7 cellular contexts compared by ENCODE assay signal in the genomic region with DNA sequence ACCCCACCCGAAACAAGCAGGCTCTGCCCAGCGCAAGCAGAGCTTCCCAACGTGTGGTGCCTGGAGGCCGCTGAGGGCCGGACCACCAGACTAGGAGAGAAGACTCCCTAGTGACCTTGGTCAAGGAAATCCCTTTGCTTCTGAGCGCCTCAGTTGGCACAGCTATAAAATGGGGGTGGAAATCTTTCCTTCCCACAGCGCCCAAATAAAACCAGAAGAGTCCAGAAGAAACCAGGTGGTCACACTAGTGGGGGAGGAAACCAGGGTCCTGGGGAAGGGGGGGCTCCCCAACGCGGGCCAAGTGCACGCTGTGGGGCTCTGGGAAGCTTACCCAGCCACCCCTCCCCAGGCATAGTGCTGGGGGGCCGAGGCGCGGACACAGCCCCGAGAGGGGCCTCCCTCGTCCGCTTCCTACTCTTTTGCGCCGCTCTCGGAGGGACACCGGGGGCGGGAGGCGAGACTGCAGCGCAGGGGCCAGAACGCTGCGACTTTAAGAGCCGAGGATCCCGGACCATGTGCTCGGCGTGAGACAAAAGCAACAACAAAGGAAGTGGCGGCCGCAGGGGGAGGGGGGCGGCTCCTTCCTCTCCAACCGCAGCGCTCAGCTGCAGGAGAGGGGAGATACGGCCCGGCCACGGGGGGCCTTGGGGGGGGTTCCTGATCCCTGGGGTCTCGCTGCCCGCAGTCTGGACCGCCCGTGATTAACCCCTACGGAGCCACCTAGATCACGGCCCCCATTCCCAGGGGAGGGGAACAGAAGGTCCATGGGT. TPM values are rescaled to one million over a fixed set of nuclear protein-coding genes. Genes with fewer than 3 reads are reported as not detected.
DNase-seq lines count a peak whose midpoint lies in the region; ATAC-seq and TF ChIP-seq lines count a peak whose summit lies in the region.

No MANE protein-coding gene starts in this region.

- no TSS peak for BruUV-seq in Panc1 (replicated peaks; lab: Mats Ljungman, UMichigan)

- H3K36me3 ChIP-seq in Panc1 (ENCODE audit: control insufficient read depth, insufficient read depth, low read length): peaks cover 6% of the 10 kb centered on the region
- H3K36me3 ChIP-seq in naive thymus-derived CD4-positive, alpha-beta T cell (ENCODE audit: control insufficient read depth in 2 of 3, insufficient read depth in 3 of 3, low read length in 3 of 3): peaks cover 0 to 29% (median 3%) of the 10 kb centered on the region in 3 experiments

- H3K4me3 Mint-ChIP-seq in activated T-helper 17 cell treated with anti-CD3 and anti-CD28 coated beads, Interleukin-2, amount 50 U/mL, for 72 hours: peak overlapping the region; percentile 96
- peak overlapping the region; percentile 96 to 100 (median 99) for H3K4me3 Mint-ChIP-seq in naive thymus-derived CD4-positive, alpha-beta T cell
- peak overlapping the region; percentile 95 for H3K4me3 Mint-ChIP-seq in stimulated activated naive B cell treated with anti-CD40 and anti-IgM and Interleukin-4, amounts not matched to agents 10 μg/mL and 1 μg/mL and 100 μg/mL, for 72 hours

- in situ Hi-C loops in Panc1 (cut with HindIII; ENCODE audit: low pct_unique_long_range_greater_than_20kb, low sequenced_read_pairs): no loop called here

- DNase-seq in Panc1 (ENCODE audit: low read depth, low spot score) (no peak), fibroblast of mammary gland (ENCODE audit: low read depth) (peak; percentile 70)
- DNase-seq in naive thymus-derived CD4-positive, alpha-beta T cell: peak; percentile 61 to 85 (median 82)
- peak; percentile 59 for DNase-seq in stimulated activated naive B cell treated with anti-CD40 and anti-IgM and Interleukin-4, amounts not matched to agents 10 μg/mL and 1 μg/mL and 100 μg/mL, for 72 hours

- no peaks in the 10 kb centered on the region for H3K9me3 Mint-ChIP-seq in activated T-helper 17 cell treated with anti-CD3 and anti-CD28 coated beads, Interleukin-2, amount 50 U/mL, for 72 hours
- H3K9me3 Mint-ChIP-seq in naive thymus-derived CD4-positive, alpha-beta T cell: peaks cover 0 to 8% (median 0%) of the 10 kb centered on the region in 11 donors
- no peaks in the 10 kb centered on the region for H3K9me3 Mint-ChIP-seq in stimulated activated naive B cell treated with anti-CD40 and anti-IgM and Interleukin-4, amounts not matched to agents 10 μg/mL and 1 μg/mL and 100 μg/mL, for 72 hours

- H3K36me3 Mint-ChIP-seq in activated T-helper 17 cell treated with anti-CD3 and anti-CD28 coated beads, Interleukin-2, amount 50 U/mL, for 72 hours (ENCODE audit: low read depth): peaks cover 55% of the 10 kb centered on the region
- peaks cover 5 to 28% (median 8%) of the 10 kb centered on the region in 5 donors for H3K36me3 Mint-ChIP-seq in naive thymus-derived CD4-positive, alpha-beta T cell
- peaks cover 4% of the 10 kb centered on the region in 2 donors for H3K36me3 Mint-ChIP-seq in stimulated activated naive B cell treated with anti-CD40 and anti-IgM and Interleukin-4, amounts not matched to agents 10 μg/mL and 1 μg/mL and 100 μg/mL, for 72 hours

- H3K27ac ChIP-seq in Panc1 (ENCODE audit: low read length): peak overlapping the region; percentile 99
- peak overlapping the region; percentile 96 for H3K27ac ChIP-seq in naive thymus-derived CD4-positive, alpha-beta T cell (ENCODE audit: low read depth, low read length)

- peaks cover 23% of the 10 kb centered on the region for H3K4me1 Mint-ChIP-seq in activated T-helper 17 cell treated with anti-CD3 and anti-CD28 coated beads, Interleukin-2, amount 50 U/mL, for 72 hours
- H3K4me1 Mint-ChIP-seq in naive thymus-derived CD4-positive, alpha-beta T cell: peaks cover 46 to 67% (median 64%) of the 10 kb centered on the region in 7 donors
- H3K4me1 Mint-ChIP-seq in stimulated activated naive B cell treated with anti-CD40 and anti-IgM and Interleukin-4, amounts not matched to agents 10 μg/mL and 1 μg/mL and 100 μg/mL, for 72 hours: peaks cover 43 to 61% of the 10 kb centered on the region in 2 donors

- POLR2A ChIA-PET in Panc1 (lab: Charles Lee): interaction anchor here (0.8 kb wide), 1 partner anchor 11 kb away, joined by 10 read pairs; no protein-coding TSS in a partner anchor
- POLR2A ChIA-PET in naive thymus-derived CD4-positive, alpha-beta T cell (lab: Charles Lee): interaction anchor here (0.6 to 15.9 kb wide), 25 partner anchors 4 to 890 kb away, joined by 3 to 251 read pairs (median 5); a partner anchor contains a TSS

- no peaks in the 10 kb centered on the region for H3K9me3 ChIP-seq in Panc1 (ENCODE audit: control insufficient read depth, insufficient read depth, low read depth, low read length)
- no peaks in the 10 kb centered on the region for H3K9me3 ChIP-seq in naive thymus-derived CD4-positive, alpha-beta T cell (ENCODE audit: control insufficient read depth in 2 of 3, low read length in 3 of 3)

- H3K27me3 ChIP-seq in Panc1 (ENCODE audit: control insufficient read depth, insufficient read depth, low read length): no peaks in the 10 kb centered on the region
- H3K27me3 ChIP-seq in naive thymus-derived CD4-positive, alpha-beta T cell (ENCODE audit: control insufficient read depth in 2 of 2, insufficient read depth in 2 of 2, low read length in 2 of 2): no peaks in the 10 kb centered on the region

- H3K4me3 ChIP-seq in GM12875 (ENCODE audit: low read depth, low read length) (peak overlapping the region; percentile 80), Panc1 (ENCODE audit: low read depth in 2 of 2, low read length in 2 of 2) (peak overlapping the region; percentile 97 to 98), fibroblast of mammary gland (ENCODE audit: control insufficient read depth, low read depth, low read length) (peak overlapping the region; percentile 81)
- H3K4me3 ChIP-seq in naive thymus-derived CD4-positive, alpha-beta T cell (ENCODE audit: low read length): peak overlapping the region; percentile 100

- no peaks in the 10 kb centered on the region for H3K27me3 Mint-ChIP-seq in activated T-helper 17 cell treated with anti-CD3 and anti-CD28 coated beads, Interleukin-2, amount 50 U/mL, for 72 hours
- H3K27me3 Mint-ChIP-seq in naive thymus-derived CD4-positive, alpha-beta T cell: no peaks in the 10 kb centered on the region
- H3K27me3 Mint-ChIP-seq in stimulated activated naive B cell treated with anti-CD40 and anti-IgM and Interleukin-4, amounts not matched to agents 10 μg/mL and 1 μg/mL and 100 μg/mL, for 72 hours: no peaks in the 10 kb centered on the region

- peak overlapping the region; percentile 91 for H3K27ac Mint-ChIP-seq in activated T-helper 17 cell treated with anti-CD3 and anti-CD28 coated beads, Interleukin-2, amount 50 U/mL, for 72 hours
- H3K27ac Mint-ChIP-seq in naive thymus-derived CD4-positive, alpha-beta T cell: peak overlapping the region; percentile 88 to 100 (median 99)
- H3K27ac Mint-ChIP-seq in stimulated activated naive B cell treated with anti-CD40 and anti-IgM and Interleukin-4, amounts not matched to agents 10 μg/mL and 1 μg/mL and 100 μg/mL, for 72 hours: peak overlapping the region; percentile 95

- CTCF ChIA-PET in Panc1 (lab: Charles Lee): interaction anchor here (0.7 kb wide), 1 partner anchor 45 kb away, joined by 5 read pairs; no protein-coding TSS in a partner anchor
- CTCF ChIA-PET in naive thymus-derived CD4-positive, alpha-beta T cell (lab: Charles Lee): interaction anchor here (0.8 to 2.1 kb wide), 6 partner anchors 19 to 149 kb away, joined by 3 to 6 read pairs (median 3); no protein-coding TSS in a partner anchor

- intact Hi-C loops in Panc1 (cut with micrococcal nuclease; ENCODE audit: unreplicated experiment): no loop called here
- intact Hi-C loops in naive thymus-derived CD4-positive, alpha-beta T cell (cut with micrococcal nuclease): loop anchor here (2.0 to 10.0 kb wide), 10 partner anchors 60 to 1014 kb away; a partner anchor contains a TSS

- ATAC-seq in HG03354 (IDR thresholded peaks at IDR 0.05; ENCODE audit: poor library complexity, severe bottlenecking, unreplicated experiment) (peak; percentile 30), Panc1 (peak; percentile 22)
- peak; percentile 10 for ATAC-seq in activated T-helper 17 cell treated with anti-CD3 and anti-CD28 coated beads, Interleukin-2, amount 50 U/mL, for 72 hours (replicated peaks)
- ATAC-seq in naive thymus-derived CD4-positive, alpha-beta T cell: peak; percentile 14
- ATAC-seq in stimulated activated naive B cell treated with anti-CD40 and anti-IgM and Interleukin-4, amounts not matched to agents 10 μg/mL and 1 μg/mL and 100 μg/mL, for 72 hours (replicated peaks): peak; percentile 19 to 33

- peaks cover 61% of the 10 kb centered on the region for H3K4me1 ChIP-seq in Panc1 (ENCODE audit: control insufficient read depth, insufficient read depth, low read length)
- H3K4me1 ChIP-seq in naive thymus-derived CD4-positive, alpha-beta T cell (ENCODE audit: control insufficient read depth in 2 of 2, insufficient read depth in 2 of 2, low read length in 2 of 2): peaks cover 66 to 70% of the 10 kb centered on the region in 2 donors

- TF ChIP-seq CTCF in GM12875 (IDR thresholded peaks at IDR 0.05; ENCODE audit: borderline replicate concordance, insufficient read depth, low read depth, low read length): no peak
- TF ChIP-seq CTCF in Panc1 (IDR thresholded peaks at IDR 0.05): no peak
- TF ChIP-seq CTCF in fibroblast of mammary gland (conservative IDR thresholded peaks at IDR 0.05; ENCODE audit: control insufficient read depth, insufficient read depth, low read depth, low read length): no peak

RNA-seq across cellular contexts. Expression of a gene that starts 0.9 kb away (rescaled TPM):
- 113 TPM for total RNA-seq in Panc1 (2021; ENCODE audit: unreplicated experiment)
- 100 TPM for polyA plus RNA-seq in Panc1 (2012; ENCODE audit: insufficient read length)
- 10 to 100 TPM; 85.3 to 88.1 TPM for total RNA-seq in activated T-helper 17 cell treated with anti-CD3 and anti-CD28 coated beads, Interleukin-2, amount 50 U/mL, for 72 hours
- 100 to 1,000 TPM; 145 to 305 (median 280) TPM for total RNA-seq in naive thymus-derived CD4-positive, alpha-beta T cell
- 1 to 10 TPM; 3.3 to 5.0 TPM for polyA plus RNA-seq in naive thymus-derived CD4-positive, alpha-beta T cell

RNA-seq across cellular contexts. Expression of a gene that starts 12.8 kb away (rescaled TPM):
- 0.72 TPM for total RNA-seq in Panc1 (2021; ENCODE audit: unreplicated experiment)
- polyA plus RNA-seq in Panc1 (2012; ENCODE audit: insufficient read length): 1.8 TPM
- total RNA-seq in activated T-helper 17 cell treated with anti-CD3 and anti-CD28 coated beads, Interleukin-2, amount 50 U/mL, for 72 hours: under 1 TPM; 0.50 to 0.69 TPM
- 1 to 10 TPM; 1.0 to 3.3 (median 2.5) TPM for total RNA-seq in naive thymus-derived CD4-positive, alpha-beta T cell
- not detected for polyA plus RNA-seq in naive thymus-derived CD4-positive, alpha-beta T cell
